In the genomic region with DNA sequence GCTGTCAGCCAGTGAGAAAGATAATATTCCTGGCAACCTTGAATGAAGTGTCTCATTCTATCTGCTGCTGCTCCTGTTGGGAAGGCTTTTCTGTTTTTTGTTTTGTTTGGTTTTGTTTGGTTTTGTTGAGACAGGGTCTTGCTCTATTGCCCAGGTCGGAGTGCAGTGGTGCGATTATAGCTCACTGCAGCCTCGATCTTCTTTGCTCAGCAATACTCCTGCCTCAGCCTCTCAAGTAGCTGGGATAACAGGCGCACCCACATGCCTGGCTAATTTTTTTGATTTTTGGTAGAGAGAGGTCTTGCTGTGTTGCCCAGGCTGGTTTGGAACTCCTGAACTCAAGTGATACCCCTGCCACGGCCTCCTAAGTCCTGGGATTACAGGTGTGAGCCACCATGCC, we compare ENCODE assay signal across 8 cellular contexts.
"Had no signal": no experiment of that assay in that cellular context is flagged by ENCODE, and none has a peak within 500 bp of the region (broad histone marks: within the 10 kb centered on the region; RNA-seq: fewer than 3 reads in every experiment).

No MANE protein-coding gene starts in this region.

- DNase-seq: IMR-90, KBM-7, KG1 had no signal

- ATAC-seq: K562 had no signal

- H3K4me3 ChIP-seq: K562 had no signal

- H3K4me3 Mint-ChIP-seq: IgD-negative memory B cell had no signal

- H3K9ac ChIP-seq: KMS-11 had no signal

- H3K4me2 ChIP-seq: KMS-11 had no signal

- H3K27ac ChIP-seq: HL-60, KMS-11 had no signal

- H3K9me3 Mint-ChIP-seq: IgD-negative memory B cell had no signal

- FAIRE-seq: HTR-8/SVneo, K562 had no signal

- H3K27ac Mint-ChIP-seq: IgD-negative memory B cell had no signal

- H3K4me1 Mint-ChIP-seq: IgD-negative memory B cell had no signal
